ENCODE assay signal across 21 cellular contexts in genomic region chr3:4515896-4516295, GRCh38. TPM values are rescaled to one million over a fixed set of nuclear protein-coding genes. Genes with fewer than 3 reads are reported as not detected.
DNase-seq lines count a peak whose midpoint lies in the region; ATAC-seq, FAIRE-seq and TF ChIP-seq lines count a peak whose summit lies in the region.
"Had no signal": no experiment of that assay in that cellular context is flagged by ENCODE, and none has a peak within 500 bp of the region (broad histone marks: within the 10 kb centered on the region; RNA-seq: fewer than 3 reads in every experiment).

No MANE protein-coding gene starts in this region.

- no peak for TF ChIP-seq CTCF in CD8-positive, alpha-beta T cell (IDR thresholded peaks at IDR 0.05)
- TF ChIP-seq CTCF in VCaP (conservative IDR thresholded peaks at IDR 0.05) (no peak), H1 (IDR thresholded peaks at IDR 0.05; ENCODE audit: control extremely low read depth in 1 of 3, insufficient read depth in 1 of 3, low read depth in 1 of 3, low read length in 3 of 3) (no peak), nephron (IDR thresholded peaks at IDR 0.05; ENCODE audit: unreplicated experiment in 3 of 3) (no peak), omental fat pad (IDR thresholded peaks at IDR 0.05) (no peak)

- H3K27ac Mint-ChIP-seq in CD8-positive, alpha-beta T cell, result peak overlapping the region; percentile 37
- peak overlapping the region; percentile 91 to 96 (median 92) for H3K27ac Mint-ChIP-seq in nephron
- H3K27ac Mint-ChIP-seq: activated CD8-positive, alpha-beta T cell treated with anti-CD3 and anti-CD28 coated beads, Interleukin-2, amount 10 ng/mL, durations not matched to agents 7 days and 5 days had no signal

- no peak overlapping the region for H3K4ac ChIP-seq in H1 (replicated peaks; ENCODE audit: insufficient read length, low read depth, low read length)

- H3K79me1 ChIP-seq in H1 (ENCODE audit: low read depth, low read length), result no peaks in the 10 kb centered on the region

- no peak overlapping the region for H3K4me2 ChIP-seq in H1 (ENCODE audit: insufficient read depth in 1 of 2, low read depth in 2 of 2, low read length in 2 of 2)
- H3K4me2 ChIP-seq in Karpas-422 (ENCODE audit: low read depth, low read length, poor library complexity, severe bottlenecking), result no peak overlapping the region

- no peaks in the 10 kb centered on the region for H3K9me2 ChIP-seq in Karpas-422 (replicated peaks; ENCODE audit: insufficient read depth, low read length)

- no peak overlapping the region for H4K8ac ChIP-seq in H1 (ENCODE audit: extremely low read depth, insufficient read depth, low read length)

- TF ChIP-seq EP300 in H1 (IDR thresholded peaks at IDR 0.05; ENCODE audit: borderline replicate concordance in 1 of 2, low read depth in 2 of 2, low read length in 2 of 2), result no peak

- H3K79me2 ChIP-seq in H1 (ENCODE audit: control insufficient read depth in 1 of 2, insufficient read depth in 2 of 2, low read length in 2 of 2) (no peaks in the 10 kb centered on the region), Karpas-422 (ENCODE audit: low read length) (no peaks in the 10 kb centered on the region)

- no peak overlapping the region for H2BK5ac ChIP-seq in H1 (ENCODE audit: low read depth, low read length)

- H3K56ac ChIP-seq in H1 (replicated peaks; ENCODE audit: insufficient read length, low read depth, low read length), result no peak overlapping the region

- WGBS in H1 (ENCODE audit: extremely low coverage in 1 of 2, insufficient coverage in 1 of 2, insufficient read length in 1 of 2, insufficient replicate concordance in 2 of 2, low coverage in 1 of 2, low lambda C conversion rate in 2 of 2, missing lambda C conversion rate in 1 of 2), 2 experiments, result 70% methylated on average over 3 of the region's 3 CpGs; no CpG with 5 or more reads in 1 of the 2 experiments

- FAIRE-seq in H1 (lab: Jason Lieb, UNC), result no peak
- FAIRE-seq: colon had no signal

- intact Hi-C loops in CD8-positive, alpha-beta T cell (cut with DNase I, micrococcal nuclease), result loop anchor here in 1 of 2 experiments (5.0 to 10.0 kb wide), 2 partner anchors 56 to 509 kb away; no protein-coding TSS in a partner anchor

- H2BK15ac ChIP-seq in H1 (ENCODE audit: low read length), result no peak overlapping the region

- peaks cover 8% of the 10 kb centered on the region for H3K36me3 Mint-ChIP-seq in CD8-positive, alpha-beta T cell
- peaks cover 16% of the 10 kb centered on the region for H3K36me3 Mint-ChIP-seq in nephron (ENCODE audit: low read depth)

- no peak overlapping the region for H2BK12ac ChIP-seq in H1 (ENCODE audit: low read depth, low read length)

- no peak overlapping the region for H3K4me3 ChIP-seq in CD8-positive, alpha-beta T cell (ENCODE audit: low read depth, low read length)
- H3K4me3 ChIP-seq in H1 (ENCODE audit: extremely low read depth in 1 of 4, insufficient read depth in 2 of 4, low read depth in 3 of 4, low read length in 4 of 4), result no peak overlapping the region
- no peak overlapping the region for H3K4me3 ChIP-seq in Karpas-422 (ENCODE audit: low read length)
- H3K4me3 ChIP-seq: mucosa of descending colon, psoas muscle, SK-N-MC had no signal

- H3K9ac ChIP-seq in H1 (replicated peaks in 1 of 4; ENCODE audit: extremely low read depth in 1 of 4, low read depth in 3 of 4, low read length in 3 of 4) (no peak overlapping the region), Karpas-422 (ENCODE audit: low read length) (no peak overlapping the region)

- POLR2A ChIA-PET in CD8-positive, alpha-beta T cell (lab: Charles Lee), result interaction anchor here (1.3 to 7.2 kb wide), 2 partner anchors 9 to 22 kb away, joined by 3 to 67 read pairs; partner anchors contain the start of gene ITPR1
- POLR2A ChIA-PET in H1 (lab: Charles Lee; ENCODE audit: partially characterized antibody), result interaction anchor here (2.4 kb wide), 1 partner anchor 23 kb away, joined by 15 read pairs; the partner anchor contains the start of gene ITPR1

- H3K4me3 Mint-ChIP-seq in CD8-positive, alpha-beta T cell, result no peak overlapping the region
- peak overlapping the region in 1 of 3 experiments; percentile 34 for H3K4me3 Mint-ChIP-seq in nephron
- H3K4me3 Mint-ChIP-seq: activated CD8-positive, alpha-beta T cell treated with anti-CD3 and anti-CD28 coated beads, Interleukin-2, amount 10 ng/mL, durations not matched to agents 7 days and 5 days; H9 had no signal

- no peaks in the 10 kb centered on the region for H3K27me3 Mint-ChIP-seq in CD8-positive, alpha-beta T cell (ENCODE audit: low read depth)
- H3K27me3 Mint-ChIP-seq in nephron (ENCODE audit: low read depth), result no peaks in the 10 kb centered on the region

- H3K14ac ChIP-seq in H1 (ENCODE audit: insufficient read length), result no peak overlapping the region

- no peaks in the 10 kb centered on the region for H3K9me3 ChIP-seq in CD8-positive, alpha-beta T cell (ENCODE audit: low read length)
- no peaks in the 10 kb centered on the region for H3K9me3 ChIP-seq in H1 (ENCODE audit: insufficient read depth in 2 of 2, low read depth in 1 of 2, low read length in 1 of 2)
- no peaks in the 10 kb centered on the region for H3K9me3 ChIP-seq in Karpas-422 (ENCODE audit: low read length)
- H3K9me3 ChIP-seq: mucosa of descending colon, psoas muscle had no signal

- CTCF ChIA-PET in CD8-positive, alpha-beta T cell (lab: Charles Lee), result interaction anchor here (1.2 to 1.4 kb wide), 3 partner anchors 22 to 165 kb away, joined by 3 to 5 read pairs (median 3); no protein-coding TSS in a partner anchor
- CTCF ChIA-PET in H1 (lab: Charles Lee; ENCODE audit: partially characterized antibody), result interaction anchor here (1.1 to 1.5 kb wide), 2 partner anchors 11 to 165 kb away, joined by 3 to 4 read pairs; no protein-coding TSS in a partner anchor

- no peak overlapping the region for H4K5ac ChIP-seq in H1 (ENCODE audit: insufficient read length, low read depth, low read length)

- no peak overlapping the region for H2AK5ac ChIP-seq in H1 (ENCODE audit: low read depth, low read length)

- ATAC-seq in CD8-positive, alpha-beta T cell, result no peak
- ATAC-seq in omental fat pad (ENCODE audit: low FRiP score), result no peak
- ATAC-seq in HG03342 (IDR thresholded peaks at IDR 0.05; ENCODE audit: unreplicated experiment), result no peak
- ATAC-seq in GM18511 (IDR thresholded peaks at IDR 0.05; ENCODE audit: unreplicated experiment), result no peak
- ATAC-seq: activated CD8-positive, alpha-beta T cell treated with anti-CD3 and anti-CD28 coated beads, Interleukin-2, amount 10 ng/mL, durations not matched to agents 7 days and 5 days; left ventricle myocardium superior; mucosa of descending colon; psoas muscle had no signal

- DNase-seq in CD8-positive, alpha-beta T cell, result no peak
- DNase-seq in H1 (ENCODE audit: low read depth in 1 of 2, low spot score in 2 of 2) (no peak), omental fat pad (ENCODE audit: low spot score) (no peak), Karpas-422 (no peak)
- DNase-seq: activated CD8-positive, alpha-beta T cell treated with anti-CD3 and anti-CD28 coated beads, Interleukin-2, amount 10 ng/mL, durations not matched to agents 7 days and 5 days; activated naive CD4-positive, alpha-beta T cell treated with anti-CD3 and anti-CD28 coated beads, Interleukin-2, amount 50 U/mL, for 16 hours; activated T-cell treated with anti-CD3 and anti-CD28 coated beads, Interleukin-2, amount 50 U/mL, for 1 hour; C1 segment of cervical spinal cord; glutamatergic neuron; H9; left ventricle myocardium superior; mucosa of descending colon; NCI-H1436; NCI-H526 treated with DMSO at 0.1 percent for 48 hours; psoas muscle had no signal

- no peaks in the 10 kb centered on the region for H3K9me3 Mint-ChIP-seq in CD8-positive, alpha-beta T cell
- H3K9me3 Mint-ChIP-seq in nephron, result no peaks in the 10 kb centered on the region
- H3K9me3 Mint-ChIP-seq: H9 had no signal

- H3K23ac ChIP-seq in H1 (ENCODE audit: insufficient read length), result no peak overlapping the region

- H3K27me3 ChIP-seq in CD8-positive, alpha-beta T cell (ENCODE audit: insufficient read depth, low read length), result no peaks in the 10 kb centered on the region
- H3K27me3 ChIP-seq in H1 (replicated peaks in 1 of 4; ENCODE audit: control insufficient read depth in 3 of 4, extremely low read depth in 1 of 4, insufficient read depth in 3 of 4, low read length in 3 of 4) (no peaks in the 10 kb centered on the region; a peak in 2 of 7 replicates), Karpas-422 (ENCODE audit: low read length) (no peaks in the 10 kb centered on the region)

- H3K4me1 Mint-ChIP-seq in CD8-positive, alpha-beta T cell (ENCODE audit: low read depth), result peaks cover 59% of the 10 kb centered on the region
- peaks cover 71% of the 10 kb centered on the region for H3K4me1 Mint-ChIP-seq in nephron

- H3K27ac ChIP-seq in CD8-positive, alpha-beta T cell (ENCODE audit: low read depth, low read length), result no peak overlapping the region
- H3K27ac ChIP-seq in VCaP (peak overlapping the region; percentile 43), H1 (ENCODE audit: low read depth, low read length) (no peak overlapping the region), Karpas-422 (ENCODE audit: low read length) (no peak overlapping the region)
- H3K27ac ChIP-seq: psoas muscle, SK-N-MC had no signal

- TF ChIP-seq RAD21 in H1 (IDR thresholded peaks at IDR 0.05 in 1 of 2, conservative IDR thresholded peaks at IDR 0.05 in 1 of 2; ENCODE audit: low read depth in 2 of 2, low read length in 2 of 2), result no peak

- H3K4me1 ChIP-seq in CD8-positive, alpha-beta T cell (ENCODE audit: insufficient read depth, low read length), result peaks cover 35% of the 10 kb centered on the region
- H3K4me1 ChIP-seq in H1 (replicated peaks in 1 of 4; ENCODE audit: control insufficient read depth in 3 of 4, insufficient read depth in 4 of 4, low read length in 3 of 4) (peaks cover 5 to 17% (median 11%) of the 10 kb centered on the region in 4 experiments; a peak in 5 of 7 replicates), Karpas-422 (ENCODE audit: low read length) (no peaks in the 10 kb centered on the region)
- H3K4me1 ChIP-seq: psoas muscle had no signal

- H3K36me3 ChIP-seq in CD8-positive, alpha-beta T cell (ENCODE audit: insufficient read depth, low read length), result no peaks in the 10 kb centered on the region
- no peaks in the 10 kb centered on the region for H3K36me3 ChIP-seq in H1 (ENCODE audit: control insufficient read depth in 2 of 4, insufficient read depth in 4 of 4, low read length in 3 of 4)
- H3K36me3 ChIP-seq in Karpas-422 (ENCODE audit: insufficient read depth, low read length), result no peaks in the 10 kb centered on the region

- H3K23me2 ChIP-seq in H1 (ENCODE audit: low read depth, low read length), result no peaks in the 10 kb centered on the region

- no peak overlapping the region for H2BK120ac ChIP-seq in H1 (replicated peaks; ENCODE audit: low read depth, low read length)

- H4K20me1 ChIP-seq in H1 (replicated peaks in 1 of 2; ENCODE audit: control insufficient read depth in 1 of 2, insufficient read depth in 2 of 2, low read length in 2 of 2), result no peaks in the 10 kb centered on the region
- 0 out of 2 replicates have a peak, but pooled peaks cover 7% of the 10 kb centered on the region for H4K20me1 ChIP-seq in Karpas-422 (ENCODE audit: insufficient read depth, low read depth, low read length)

- no peak for TF ChIP-seq POLR2A in H1 (IDR thresholded peaks at IDR 0.05; ENCODE audit: control extremely low read depth in 1 of 2, low read depth in 2 of 2, low read length in 2 of 2)

- H4K91ac ChIP-seq in H1 (replicated peaks; ENCODE audit: insufficient read length, low read length), result no peak overlapping the region

- no peak overlapping the region for H3K18ac ChIP-seq in H1 (ENCODE audit: extremely low read depth, low read length)

- H2BK20ac ChIP-seq in H1 (ENCODE audit: low read length), result 0 out of 2 replicates have a peak overlapping the region, but pooled peaks have one; percentile 35

- H2AFZ ChIP-seq in H1 (ENCODE audit: low read length), result no peak overlapping the region
- H2AFZ ChIP-seq in Karpas-422 (ENCODE audit: low read length), result no peak overlapping the region

RNA-seq across cellular contexts. Expression of gene ITPR1, which starts 22.7 kb away (rescaled TPM):
- 10 to 100 TPM; 57.5 to 62.3 TPM for total RNA-seq in CD8-positive, alpha-beta T cell
- 11.5 and 16.3 TPM in 2 replicates for total RNA-seq in H1 (2021; fragmentation: NEBNext Ultra II Directional; extraction: Animal tissue kit (Norgen Biotek cat#: 25700))
- polyA plus RNA-seq in H1 (2011; rRNA removed), result 2.0 and 2.5 TPM in 2 replicates
- 3.3 TPM for polyA plus RNA-seq in H1 (2011; cell fraction: cytosol; rRNA removed)
- 9.5 TPM for polyA plus RNA-seq in H1 (2011; cell fraction: nucleus; rRNA removed)
- 3.1 to 7.3 TPM (median 4.0 TPM) in 4 replicates for polyA plus RNA-seq in H1 (2012, experiment 1 of 2)
- polyA plus RNA-seq in H1 (2012, experiment 2 of 2), result 0.64 TPM
- polyA plus RNA-seq in H1 (2013, experiment 1 of 2), result 4.2 TPM
- 3.5 TPM for polyA plus RNA-seq in H1 (2013, experiment 2 of 2)
- 21.2 and 23.3 TPM in 2 replicates for polyA minus RNA-seq in H1 (2011; rRNA and poly(A)+ RNA removed)
- polyA minus RNA-seq in H1 (2011; cell fraction: cytosol; rRNA and poly(A)+ RNA removed), result 12.2 TPM
- polyA minus RNA-seq in H1 (2011; cell fraction: nucleus; rRNA and poly(A)+ RNA removed), result 63.0 TPM
- total RNA-seq in omental fat pad, result 10 to 100 TPM; 38.3 to 58.5 (median 41.3) TPM
- 18.2 and 22.2 TPM in 2 replicates for total RNA-seq in Karpas-422 (2014; rRNA removed; shearing (Covaris generic); ENCODE audit: low replicate concordance)

RNA-seq across cellular contexts. Expression of gene SUMF1, which starts 48.8 kb away (rescaled TPM):
- 1 to 10 TPM; 7.6 to 7.8 TPM for total RNA-seq in CD8-positive, alpha-beta T cell
- 10.0 and 12.5 TPM in 2 replicates for total RNA-seq in H1 (2021; fragmentation: NEBNext Ultra II Directional; extraction: Animal tissue kit (Norgen Biotek cat#: 25700))
- polyA plus RNA-seq in H1 (2011; rRNA removed), result 15.0 and 15.1 TPM in 2 replicates
- polyA plus RNA-seq in H1 (2011; cell fraction: cytosol; rRNA removed), result 14.2 TPM
- polyA plus RNA-seq in H1 (2011; cell fraction: nucleus; rRNA removed), result 13.3 TPM
- polyA plus RNA-seq in H1 (2012, experiment 1 of 2), result 11.0 to 12.0 TPM (median 11.9 TPM) in 4 replicates
- 4.6 TPM for polyA plus RNA-seq in H1 (2012, experiment 2 of 2)
- 13.8 TPM for polyA plus RNA-seq in H1 (2013, experiment 1 of 2)
- 16.4 TPM for polyA plus RNA-seq in H1 (2013, experiment 2 of 2)
- 15.3 and 18.7 TPM in 2 replicates for polyA minus RNA-seq in H1 (2011; rRNA and poly(A)+ RNA removed)
- polyA minus RNA-seq in H1 (2011; cell fraction: cytosol; rRNA and poly(A)+ RNA removed), result 8.4 TPM
- 52.8 TPM for polyA minus RNA-seq in H1 (2011; cell fraction: nucleus; rRNA and poly(A)+ RNA removed)
- total RNA-seq in omental fat pad, result 10 to 100 TPM; 44.9 to 61.1 (median 53.8) TPM
- total RNA-seq in Karpas-422 (2014; rRNA removed; shearing (Covaris generic); ENCODE audit: low replicate concordance), result 9.4 and 13.5 TPM in 2 replicates
